1 cellular context compared by ENCODE assay signal in genomic region chr12:52924764-52925716, GRCh38.
TF ChIP-seq lines count a peak whose summit lies in the region.

No MANE protein-coding gene starts in this region.

TF ChIP-seq in K562, 482 proteins besides CTCF, POLR2A, EP300 and RAD21 (continued from another document and continues in another):
- TF ChIP-seq, protein P1, sequence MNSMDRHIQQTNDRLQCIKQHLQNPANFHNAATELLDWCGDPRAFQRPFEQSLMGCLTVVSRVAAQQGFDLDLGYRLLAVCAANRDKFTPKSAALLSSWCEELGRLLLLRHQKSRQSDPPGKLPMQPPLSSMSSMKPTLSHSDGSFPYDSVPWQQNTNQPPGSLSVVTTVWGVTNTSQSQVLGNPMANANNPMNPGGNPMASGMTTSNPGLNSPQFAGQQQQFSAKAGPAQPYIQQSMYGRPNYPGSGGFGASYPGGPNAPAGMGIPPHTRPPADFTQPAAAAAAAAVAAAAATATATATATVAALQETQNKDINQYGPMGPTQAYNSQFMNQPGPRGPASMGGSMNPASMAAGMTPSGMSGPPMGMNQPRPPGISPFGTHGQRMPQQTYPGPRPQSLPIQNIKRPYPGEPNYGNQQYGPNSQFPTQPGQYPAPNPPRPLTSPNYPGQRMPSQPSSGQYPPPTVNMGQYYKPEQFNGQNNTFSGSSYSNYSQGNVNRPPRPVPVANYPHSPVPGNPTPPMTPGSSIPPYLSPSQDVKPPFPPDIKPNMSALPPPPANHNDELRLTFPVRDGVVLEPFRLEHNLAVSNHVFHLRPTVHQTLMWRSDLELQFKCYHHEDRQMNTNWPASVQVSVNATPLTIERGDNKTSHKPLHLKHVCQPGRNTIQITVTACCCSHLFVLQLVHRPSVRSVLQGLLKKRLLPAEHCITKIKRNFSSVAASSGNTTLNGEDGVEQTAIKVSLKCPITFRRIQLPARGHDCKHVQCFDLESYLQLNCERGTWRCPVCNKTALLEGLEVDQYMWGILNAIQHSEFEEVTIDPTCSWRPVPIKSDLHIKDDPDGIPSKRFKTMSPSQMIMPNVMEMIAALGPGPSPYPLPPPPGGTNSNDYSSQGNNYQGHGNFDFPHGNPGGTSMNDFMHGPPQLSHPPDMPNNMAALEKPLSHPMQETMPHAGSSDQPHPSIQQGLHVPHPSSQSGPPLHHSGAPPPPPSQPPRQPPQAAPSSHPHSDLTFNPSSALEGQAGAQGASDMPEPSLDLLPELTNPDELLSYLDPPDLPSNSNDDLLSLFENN (IDR thresholded peaks at IDR 0.05; ENCODE audit: low read depth in 2 of 2, low read length in 2 of 2): peak in 1 of 2 experiments; percentile 74; a peak in 2 of 4 replicates
- TF ChIP-seq E4F1 (CRISPR knock-in tag; IDR thresholded peaks at IDR 0.05; ENCODE audit: borderline replicate concordance): no peak
- peak; percentile 89 for TF ChIP-seq NCOR1 (IDR thresholded peaks at IDR 0.05)
- no peak for TF ChIP-seq CBX5 (IDR thresholded peaks at IDR 0.05; ENCODE audit: borderline replicate concordance, low read depth)
- TF ChIP-seq PYGO2 (tag; IDR thresholded peaks at IDR 0.05): no peak
- no peak for TF ChIP-seq DIDO1 (tag; IDR thresholded peaks at IDR 0.05; ENCODE audit: low read depth)
- peak; percentile 65; the same call in 1 of the 2 replicates for TF ChIP-seq ETV5 (CRISPR knock-in tag; IDR thresholded peaks at IDR 0.05; ENCODE audit: low read depth)
- no peak for TF ChIP-seq CHCHD3 (CRISPR knock-in tag; IDR thresholded peaks at IDR 0.05)
- TF ChIP-seq, protein P2, sequence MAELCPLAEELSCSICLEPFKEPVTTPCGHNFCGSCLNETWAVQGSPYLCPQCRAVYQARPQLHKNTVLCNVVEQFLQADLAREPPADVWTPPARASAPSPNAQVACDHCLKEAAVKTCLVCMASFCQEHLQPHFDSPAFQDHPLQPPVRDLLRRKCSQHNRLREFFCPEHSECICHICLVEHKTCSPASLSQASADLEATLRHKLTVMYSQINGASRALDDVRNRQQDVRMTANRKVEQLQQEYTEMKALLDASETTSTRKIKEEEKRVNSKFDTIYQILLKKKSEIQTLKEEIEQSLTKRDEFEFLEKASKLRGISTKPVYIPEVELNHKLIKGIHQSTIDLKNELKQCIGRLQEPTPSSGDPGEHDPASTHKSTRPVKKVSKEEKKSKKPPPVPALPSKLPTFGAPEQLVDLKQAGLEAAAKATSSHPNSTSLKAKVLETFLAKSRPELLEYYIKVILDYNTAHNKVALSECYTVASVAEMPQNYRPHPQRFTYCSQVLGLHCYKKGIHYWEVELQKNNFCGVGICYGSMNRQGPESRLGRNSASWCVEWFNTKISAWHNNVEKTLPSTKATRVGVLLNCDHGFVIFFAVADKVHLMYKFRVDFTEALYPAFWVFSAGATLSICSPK (IDR thresholded peaks at IDR 0.05; ENCODE audit: borderline replicate concordance): no peak
- TF ChIP-seq ZNF444 (CRISPR knock-in tag; IDR thresholded peaks at IDR 0.05): no peak
- TF ChIP-seq ZNF354B (CRISPR knock-in tag; IDR thresholded peaks at IDR 0.05): no peak
- TF ChIP-seq, protein P3, sequence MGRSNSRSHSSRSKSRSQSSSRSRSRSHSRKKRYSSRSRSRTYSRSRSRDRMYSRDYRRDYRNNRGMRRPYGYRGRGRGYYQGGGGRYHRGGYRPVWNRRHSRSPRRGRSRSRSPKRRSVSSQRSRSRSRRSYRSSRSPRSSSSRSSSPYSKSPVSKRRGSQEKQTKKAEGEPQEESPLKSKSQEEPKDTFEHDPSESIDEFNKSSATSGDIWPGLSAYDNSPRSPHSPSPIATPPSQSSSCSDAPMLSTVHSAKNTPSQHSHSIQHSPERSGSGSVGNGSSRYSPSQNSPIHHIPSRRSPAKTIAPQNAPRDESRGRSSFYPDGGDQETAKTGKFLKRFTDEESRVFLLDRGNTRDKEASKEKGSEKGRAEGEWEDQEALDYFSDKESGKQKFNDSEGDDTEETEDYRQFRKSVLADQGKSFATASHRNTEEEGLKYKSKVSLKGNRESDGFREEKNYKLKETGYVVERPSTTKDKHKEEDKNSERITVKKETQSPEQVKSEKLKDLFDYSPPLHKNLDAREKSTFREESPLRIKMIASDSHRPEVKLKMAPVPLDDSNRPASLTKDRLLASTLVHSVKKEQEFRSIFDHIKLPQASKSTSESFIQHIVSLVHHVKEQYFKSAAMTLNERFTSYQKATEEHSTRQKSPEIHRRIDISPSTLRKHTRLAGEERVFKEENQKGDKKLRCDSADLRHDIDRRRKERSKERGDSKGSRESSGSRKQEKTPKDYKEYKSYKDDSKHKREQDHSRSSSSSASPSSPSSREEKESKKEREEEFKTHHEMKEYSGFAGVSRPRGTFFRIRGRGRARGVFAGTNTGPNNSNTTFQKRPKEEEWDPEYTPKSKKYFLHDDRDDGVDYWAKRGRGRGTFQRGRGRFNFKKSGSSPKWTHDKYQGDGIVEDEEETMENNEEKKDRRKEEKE (IDR thresholded peaks at IDR 0.05; ENCODE audit: borderline replicate concordance in 1 of 2, control insufficient read depth in 1 of 2, low read depth in 2 of 2, low read length in 1 of 2): no peak
- TF ChIP-seq, protein P4, sequence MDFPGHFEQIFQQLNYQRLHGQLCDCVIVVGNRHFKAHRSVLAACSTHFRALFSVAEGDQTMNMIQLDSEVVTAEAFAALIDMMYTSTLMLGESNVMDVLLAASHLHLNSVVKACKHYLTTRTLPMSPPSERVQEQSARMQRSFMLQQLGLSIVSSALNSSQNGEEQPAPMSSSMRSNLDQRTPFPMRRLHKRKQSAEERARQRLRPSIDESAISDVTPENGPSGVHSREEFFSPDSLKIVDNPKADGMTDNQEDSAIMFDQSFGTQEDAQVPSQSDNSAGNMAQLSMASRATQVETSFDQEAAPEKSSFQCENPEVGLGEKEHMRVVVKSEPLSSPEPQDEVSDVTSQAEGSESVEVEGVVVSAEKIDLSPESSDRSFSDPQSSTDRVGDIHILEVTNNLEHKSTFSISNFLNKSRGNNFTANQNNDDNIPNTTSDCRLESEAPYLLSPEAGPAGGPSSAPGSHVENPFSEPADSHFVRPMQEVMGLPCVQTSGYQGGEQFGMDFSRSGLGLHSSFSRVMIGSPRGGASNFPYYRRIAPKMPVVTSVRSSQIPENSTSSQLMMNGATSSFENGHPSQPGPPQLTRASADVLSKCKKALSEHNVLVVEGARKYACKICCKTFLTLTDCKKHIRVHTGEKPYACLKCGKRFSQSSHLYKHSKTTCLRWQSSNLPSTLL (IDR thresholded peaks at IDR 0.05): no peak
- no peak for TF ChIP-seq NELFE (IDR thresholded peaks at IDR 0.05; ENCODE audit: insufficient read depth, insufficient read length)
- peak in 1 of 2 experiments; percentile 81; a peak in 2 of 4 replicates for TF ChIP-seq HDAC1 (IDR thresholded peaks at IDR 0.05)
- TF ChIP-seq, protein P5, sequence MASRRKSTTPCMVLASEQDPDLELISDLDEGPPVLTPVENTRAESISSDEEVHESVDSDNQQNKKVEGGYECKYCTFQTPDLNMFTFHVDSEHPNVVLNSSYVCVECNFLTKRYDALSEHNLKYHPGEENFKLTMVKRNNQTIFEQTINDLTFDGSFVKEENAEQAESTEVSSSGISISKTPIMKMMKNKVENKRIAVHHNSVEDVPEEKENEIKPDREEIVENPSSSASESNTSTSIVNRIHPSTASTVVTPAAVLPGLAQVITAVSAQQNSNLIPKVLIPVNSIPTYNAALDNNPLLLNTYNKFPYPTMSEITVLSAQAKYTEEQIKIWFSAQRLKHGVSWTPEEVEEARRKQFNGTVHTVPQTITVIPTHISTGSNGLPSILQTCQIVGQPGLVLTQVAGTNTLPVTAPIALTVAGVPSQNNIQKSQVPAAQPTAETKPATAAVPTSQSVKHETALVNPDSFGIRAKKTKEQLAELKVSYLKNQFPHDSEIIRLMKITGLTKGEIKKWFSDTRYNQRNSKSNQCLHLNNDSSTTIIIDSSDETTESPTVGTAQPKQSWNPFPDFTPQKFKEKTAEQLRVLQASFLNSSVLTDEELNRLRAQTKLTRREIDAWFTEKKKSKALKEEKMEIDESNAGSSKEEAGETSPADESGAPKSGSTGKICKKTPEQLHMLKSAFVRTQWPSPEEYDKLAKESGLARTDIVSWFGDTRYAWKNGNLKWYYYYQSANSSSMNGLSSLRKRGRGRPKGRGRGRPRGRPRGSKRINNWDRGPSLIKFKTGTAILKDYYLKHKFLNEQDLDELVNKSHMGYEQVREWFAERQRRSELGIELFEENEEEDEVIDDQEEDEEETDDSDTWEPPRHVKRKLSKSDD (conservative IDR thresholded peaks at IDR 0.05; ENCODE audit: low read length): no peak
- TF ChIP-seq ESRRA (IDR thresholded peaks at IDR 0.05; ENCODE audit: borderline replicate concordance, low read depth): peak; percentile 41; the same call in 1 of the 2 replicates
- no peak for TF ChIP-seq NR2F6 (CRISPR knock-in tag; IDR thresholded peaks at IDR 0.05)
- TF ChIP-seq NCOA4 (IDR thresholded peaks at IDR 0.05; ENCODE audit: partially characterized antibody): no peak
- TF ChIP-seq RNF2 (IDR thresholded peaks at IDR 0.05): peak; percentile 51; the same call in 1 of the 2 replicates
- TF ChIP-seq NFIX (CRISPR knock-in tag; IDR thresholded peaks at IDR 0.05; ENCODE audit: low read depth): no peak
- TF ChIP-seq KAT8 (IDR thresholded peaks at IDR 0.05; ENCODE audit: low read depth): no peak
- no peak for TF ChIP-seq FUS (optimal IDR thresholded peaks at IDR 0.05; ENCODE audit: low read depth, low read length)
- no peak for TF ChIP-seq HLTF (IDR thresholded peaks at IDR 0.05)
- TF ChIP-seq MECOM (CRISPR knock-in tag; IDR thresholded peaks at IDR 0.05): no peak
- TF ChIP-seq CBFB (CRISPR knock-in tag; IDR thresholded peaks at IDR 0.05): no peak
- peak; percentile 66 for TF ChIP-seq NFIC (IDR thresholded peaks at IDR 0.05)
- TF ChIP-seq SREBF1 (IDR thresholded peaks at IDR 0.05; ENCODE audit: borderline replicate concordance, low read depth, low read length): no peak
- TF ChIP-seq ZNF280A (IDR thresholded peaks at IDR 0.05; ENCODE audit: low read depth, partially characterized antibody): no peak
- no peak for TF ChIP-seq NR2C2 (CRISPR knock-in tag; IDR thresholded peaks at IDR 0.05)
- TF ChIP-seq NR2C2 (tag; IDR thresholded peaks at IDR 0.05): peak; percentile 56
- no peak for TF ChIP-seq PHB (CRISPR knock-in tag; IDR thresholded peaks at IDR 0.05)
- TF ChIP-seq ZNF589 (CRISPR knock-in tag; IDR thresholded peaks at IDR 0.05; ENCODE audit: low read depth): no peak
- no peak for TF ChIP-seq MLLT1 (IDR thresholded peaks at IDR 0.05)
- peak; percentile 23; the same call in 1 of the 2 replicates for TF ChIP-seq LCOR (CRISPR knock-in tag; IDR thresholded peaks at IDR 0.05)
- TF ChIP-seq ILK (tag; IDR thresholded peaks at IDR 0.05; ENCODE audit: borderline replicate concordance, low read depth): no peak
- TF ChIP-seq SOX6 (IDR thresholded peaks at IDR 0.05): peak; percentile 73; the same call in 1 of the 2 replicates
- no peak for TF ChIP-seq SIX5 (IDR thresholded peaks at IDR 0.05; ENCODE audit: borderline replicate concordance in 1 of 2, insufficient read depth in 1 of 2, low read depth in 1 of 2, low read length in 2 of 2)
- no peak for TF ChIP-seq ELF1 (tag; IDR thresholded peaks at IDR 0.05)
- no peak for TF ChIP-seq ZNF695 (CRISPR knock-in tag; IDR thresholded peaks at IDR 0.05)
- no peak for TF ChIP-seq TFE3 (CRISPR knock-in tag; IDR thresholded peaks at IDR 0.05)
- no peak for TF ChIP-seq ZNF12 (CRISPR knock-in tag; IDR thresholded peaks at IDR 0.05)
